In the genomic region with DNA sequence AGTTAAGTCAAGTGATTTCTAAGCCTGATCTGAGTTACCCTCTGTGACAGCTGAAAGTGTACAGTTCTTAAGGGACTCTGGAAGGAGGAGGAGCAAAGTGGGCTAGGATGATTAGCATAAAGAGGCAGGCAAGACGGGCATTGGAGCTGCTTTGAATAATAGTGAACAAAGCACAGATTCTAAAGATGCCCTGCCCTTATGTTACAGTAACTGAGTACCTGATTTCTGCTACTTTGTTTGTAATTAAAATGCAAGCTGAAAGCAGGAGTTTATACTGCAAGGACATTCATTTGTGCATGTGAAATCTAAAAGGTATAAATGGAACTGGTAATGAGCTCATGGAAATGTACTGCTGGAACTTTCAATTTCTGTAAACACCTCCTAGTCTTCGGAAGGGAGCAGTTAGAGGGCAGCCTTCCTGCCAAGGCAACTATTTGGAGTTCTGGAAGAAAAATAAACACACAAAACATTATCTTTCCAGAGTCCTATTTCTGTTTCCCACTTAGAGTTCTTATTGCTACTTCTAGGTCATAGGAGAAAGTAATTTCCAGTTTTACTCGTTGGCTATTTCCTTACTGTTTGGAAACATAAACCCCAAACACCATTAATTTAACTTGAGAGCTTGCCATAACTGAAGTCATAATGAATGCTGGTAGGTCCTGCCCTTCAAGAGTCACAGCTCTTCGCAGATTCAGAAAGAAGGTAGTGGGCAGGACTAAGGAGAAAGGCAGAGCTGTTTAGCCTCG, we compare ENCODE assay signal across 8 cellular contexts. TPM values are rescaled to one million over a fixed set of nuclear protein-coding genes. Genes with fewer than 3 reads are reported as not detected.
DNase-seq lines count a peak whose midpoint lies in the region; ATAC-seq and TF ChIP-seq lines count a peak whose summit lies in the region.

A gene with protein sequence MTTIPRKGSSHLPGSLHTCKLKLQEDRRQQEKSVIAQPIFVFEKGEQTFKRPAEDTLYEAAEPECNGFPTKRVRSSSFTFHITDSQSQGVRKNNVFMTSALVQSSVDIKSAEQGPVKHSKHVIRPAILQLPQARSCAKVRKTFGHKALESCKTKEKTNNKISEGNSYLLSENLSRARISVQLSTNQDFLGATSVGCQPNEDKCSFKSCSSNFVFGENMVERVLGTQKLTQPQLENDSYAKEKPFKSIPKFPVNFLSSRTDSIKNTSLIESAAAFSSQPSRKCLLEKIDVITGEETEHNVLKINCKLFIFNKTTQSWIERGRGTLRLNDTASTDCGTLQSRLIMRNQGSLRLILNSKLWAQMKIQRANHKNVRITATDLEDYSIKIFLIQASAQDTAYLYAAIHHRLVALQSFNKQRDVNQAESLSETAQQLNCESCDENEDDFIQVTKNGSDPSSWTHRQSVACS (minus strand): TSS at position 45 of the 746 bp plus-strand sequence. CDS start 486 bp downstream, outside the sequence.

- H3K9ac ChIP-seq in BLaER1 treated with 17β-estradiol and CSF1 and Interleukin-3, amounts not matched to agents 10 nM and 100 nM: no peak within 1 kb of the TSS

- no peak within 1 kb of the TSS for H3K27ac ChIP-seq in BLaER1 treated with 17β-estradiol and CSF1 and Interleukin-3, amounts not matched to agents 10 nM and 100 nM
- peak within 1 kb of the TSS; percentile 47 for H3K27ac ChIP-seq in temporal lobe (ENCODE audit: low read depth, low read length)

- DNase-seq in astrocyte of the spinal cord (ENCODE audit: low read depth, low spot score) (peak; percentile 79), left lobe of liver (ENCODE audit: low spot score) (peak; percentile 55), GOT3 (lab: John Stamatoyannopoulos, UW) (no peak), SHP77 (lab: John Stamatoyannopoulos, UW) (no peak)
- DNase-seq in activated CD4-positive, alpha-beta T cell treated with anti-CD3 and anti-CD28 coated beads for 4 hours: no peak

- no peak for TF ChIP-seq CTCF in astrocyte of the spinal cord (IDR thresholded peaks at IDR 0.05; ENCODE audit: low read depth, low read length)

- in situ Hi-C loops in astrocyte of the spinal cord (cut with HindIII; ENCODE audit: low sequenced_read_pairs): no loop called here

- peak within 1 kb of the TSS; percentile 3 to 49 (median 39); a peak in 20 of 22 replicates for H3K4me2 ChIP-seq in BLaER1 treated with 17β-estradiol and CSF1 and Interleukin-3, amounts not matched to agents 10 nM and 100 nM

- H3K4me3 ChIP-seq in BLaER1 treated with 17β-estradiol and CSF1 and Interleukin-3, amounts not matched to agents 10 nM and 100 nM: no peak within 1 kb of the TSS
- H3K4me3 ChIP-seq in astrocyte of the spinal cord (ENCODE audit: low read depth, low read length): peak within 1 kb of the TSS; percentile 46

- no peaks in the 10 kb centered on the region for H3K36me3 ChIP-seq in BLaER1 treated with 17β-estradiol and CSF1 and Interleukin-3, amounts not matched to agents 10 nM and 100 nM

- H3K9me3 ChIP-seq in BLaER1 treated with 17β-estradiol and CSF1 and Interleukin-3, amounts not matched to agents 10 nM and 100 nM (replicated peaks in 1 of 11): no peaks in the 10 kb centered on the region

- ATAC-seq in HG03354 (IDR thresholded peaks at IDR 0.05; ENCODE audit: poor library complexity, severe bottlenecking, unreplicated experiment) (peak; percentile 53), left lobe of liver (peak; percentile 77)

- no peaks in the 10 kb centered on the region for H3K27me3 ChIP-seq in BLaER1 treated with 17β-estradiol and CSF1 and Interleukin-3, amounts not matched to agents 10 nM and 100 nM

- H4K20me1 ChIP-seq in BLaER1 treated with 17β-estradiol and CSF1 and Interleukin-3, amounts not matched to agents 10 nM and 100 nM: no peaks in the 10 kb centered on the region

- peaks cover 9 to 49% (median 22%) of the 10 kb centered on the region in 10 experiments; a peak in 16 of 20 replicates for H3K4me1 ChIP-seq in BLaER1 treated with 17β-estradiol and CSF1 and Interleukin-3, amounts not matched to agents 10 nM and 100 nM

RNA-seq across cellular contexts. Expression of the gene that starts here (rescaled TPM):
- total RNA-seq in left lobe of liver: 3.3 TPM
- 9.6 TPM for total RNA-seq in temporal lobe

Comparison
In these comparisons a context has a peak if more than half of its experiments do, and no peak if none do; other contexts are left out.
1. DNase-seq: peak in astrocyte of the spinal cord (single experiment) and left lobe of liver (single experiment); none in activated CD4-positive, alpha-beta T cell treated with anti-CD3 and anti-CD28 coated beads for 4 hours (0 of 2), GOT3 (single experiment) and SHP77 (0 of 2).